Comparison of ENCODE assay signal across 2 cellular contexts in genomic region chr10:47746780-47747373, GRCh38. TPM values are rescaled to one million over a fixed set of nuclear protein-coding genes. Genes with fewer than 3 reads are reported as not detected.
"Had no signal": no experiment of that assay in that cellular context is flagged by ENCODE, and none has a peak within 500 bp of the region (broad histone marks: within the 10 kb centered on the region; RNA-seq: fewer than 3 reads in every experiment).

No MANE protein-coding gene starts in this region.

RNA-seq across cellular contexts. Expression of gene SYT15B, which starts 16.5 kb away (rescaled TPM):
- total RNA-seq: foreskin keratinocyte had no signal
- polyA plus RNA-seq: foreskin keratinocyte, keratinocyte had no signal
